ENCODE assay signal across 12 cellular contexts in genomic region chr11:60866911-60867870, GRCh38. TPM values are rescaled to one million over a fixed set of nuclear protein-coding genes. Genes with fewer than 3 reads are reported as not detected.
DNase-seq lines count a peak whose midpoint lies in the region; ATAC-seq and TF ChIP-seq lines count a peak whose summit lies in the region.
"Had no signal": no experiment of that assay in that cellular context is flagged by ENCODE, and none has a peak within 500 bp of the region (broad histone marks: within the 10 kb centered on the region; RNA-seq: fewer than 3 reads in every experiment).

TSS of gene ZP1 (plus strand) at chr11:60867542. CDS start at chr11:60867562, 20 bp downstream.

- no peaks in the 10 kb centered on the region for H3K36me3 Mint-ChIP-seq in activated CD4-positive, alpha-beta T cell treated with anti-CD3 and anti-CD28 coated beads for 36 hours (ENCODE audit: low read depth)
- H3K36me3 Mint-ChIP-seq: CD8-positive, alpha-beta T cell had no signal

- H3K4me2 ChIP-seq in PC-9, result no peak within 1 kb of the TSS
- no peak within 1 kb of the TSS for H3K4me2 ChIP-seq in mesenchymal stem cell (ENCODE audit: low read length, poor library complexity, severe bottlenecking)

- intact Hi-C loops in PC-9 (cut with micrococcal nuclease; ENCODE audit: unreplicated experiment), result no loop called here
- intact Hi-C loops in activated CD4-positive, alpha-beta T cell treated with anti-CD3 and anti-CD28 coated beads for 36 hours (cut with DNase I, micrococcal nuclease), result no loop called here

- H3K79me2 ChIP-seq in PC-9 (ENCODE audit: low read depth), result no peaks in the 10 kb centered on the region

- no peaks in the 10 kb centered on the region for H4K20me1 ChIP-seq in PC-9 (ENCODE audit: insufficient read depth)

- H2AFZ ChIP-seq in PC-9 (no peak within 1 kb of the TSS), mesenchymal stem cell (ENCODE audit: low read depth, low read length) (no peak within 1 kb of the TSS)

- H3K36me3 ChIP-seq in PC-9 (ENCODE audit: low read depth), result no peaks in the 10 kb centered on the region
- peaks cover 0 to 4% of the 10 kb centered on the region in 2 experiments for H3K36me3 ChIP-seq in mesenchymal stem cell (ENCODE audit: control insufficient read depth in 1 of 2, insufficient read depth in 2 of 2, low read depth in 1 of 2, low read length in 2 of 2)

- CTCF ChIA-PET in PC-9 (lab: Charles Lee), result interaction anchor here (1.8 kb wide), 1 partner anchor 32 kb away, joined by 4 read pairs; no protein-coding TSS in a partner anchor
- CTCF ChIA-PET in activated CD4-positive, alpha-beta T cell treated with anti-CD3 and anti-CD28 coated beads for 36 hours (lab: Charles Lee), result interaction anchor here (0.7 to 1.1 kb wide), 2 partner anchors 20 to 36 kb away, joined by 3 to 4 read pairs; no protein-coding TSS in a partner anchor

- H4K8ac ChIP-seq in mesenchymal stem cell (ENCODE audit: low read length), result peak within 1 kb of the TSS; percentile 70

- no peak within 1 kb of the TSS for H2BK120ac ChIP-seq in mesenchymal stem cell (ENCODE audit: low read depth, low read length)

- no peaks in the 10 kb centered on the region for H3F3A ChIP-seq in PC-9 (ENCODE audit: insufficient read depth, low read depth)

- no peak within 1 kb of the TSS for H3K27ac ChIP-seq in PC-9
- H3K27ac ChIP-seq in mesenchymal stem cell (ENCODE audit: low read length, poor library complexity, severe bottlenecking), result peak within 1 kb of the TSS; percentile 24

- no peak within 1 kb of the TSS for H3K4ac ChIP-seq in mesenchymal stem cell (ENCODE audit: low read depth in 1 of 2, low read length in 2 of 2)

- H3K18ac ChIP-seq in mesenchymal stem cell (ENCODE audit: low read depth in 1 of 2, low read length in 2 of 2), result no peak within 1 kb of the TSS

- no TSS peak for BruUV-seq in PC-9 (replicated peaks; lab: Mats Ljungman, UMichigan)

- H3K9me3 ChIP-seq in PC-9 (ENCODE audit: insufficient read depth, low read depth) (no peaks in the 10 kb centered on the region), mesenchymal stem cell (ENCODE audit: control insufficient read depth, low read length) (no peaks in the 10 kb centered on the region)
- H3K9me3 ChIP-seq: mucosa of descending colon had no signal

- no peak within 1 kb of the TSS for H2BK15ac ChIP-seq in mesenchymal stem cell (ENCODE audit: low read depth, poor library complexity, severe bottlenecking)

- TF ChIP-seq CTCF in PC-9 (conservative IDR thresholded peaks at IDR 0.05), result no peak

- no peaks in the 10 kb centered on the region for H3K79me1 ChIP-seq in mesenchymal stem cell (replicated peaks; ENCODE audit: low read length, poor library complexity, severe bottlenecking)

- no peak for ATAC-seq in activated CD4-positive, alpha-beta T cell treated with anti-CD3 and anti-CD28 coated beads for 36 hours
- ATAC-seq: CD8-positive, alpha-beta T cell; mucosa of descending colon had no signal

- H4K91ac ChIP-seq in mesenchymal stem cell (ENCODE audit: low read length), result no peak within 1 kb of the TSS

- 0 out of 2 replicates have a peak, but pooled peaks cover 11% of the 10 kb centered on the region for H3K4me1 ChIP-seq in PC-9 (replicated peaks; ENCODE audit: insufficient read depth)
- peaks cover 25% of the 10 kb centered on the region for H3K4me1 ChIP-seq in mesenchymal stem cell (ENCODE audit: control insufficient read depth, insufficient read depth, low read depth, low read length)

- H2BK12ac ChIP-seq in mesenchymal stem cell (ENCODE audit: low read length in 2 of 2), result peak within 1 kb of the TSS; percentile 4 to 10

- H3K27me3 ChIP-seq in PC-9 (ENCODE audit: insufficient read depth, low read depth) (peaks cover 5% of the 10 kb centered on the region; the same call in 1 of the 2 replicates), mesenchymal stem cell (ENCODE audit: control insufficient read depth in 1 of 2, insufficient read depth in 1 of 2, low read length in 2 of 2) (peaks cover 0 to 14% of the 10 kb centered on the region in 2 experiments)

- peaks cover 2% of the 10 kb centered on the region for H3K4me1 Mint-ChIP-seq in activated CD4-positive, alpha-beta T cell treated with anti-CD3 and anti-CD28 coated beads for 36 hours

- no peak within 1 kb of the TSS for H3K4me3 Mint-ChIP-seq in activated CD4-positive, alpha-beta T cell treated with anti-CD3 and anti-CD28 coated beads for 36 hours
- H3K4me3 Mint-ChIP-seq: activated naive CD4-positive, alpha-beta T cell treated with anti-CD3 and anti-CD28 coated beads for 36 hours; CD8-positive, alpha-beta T cell; central memory CD8-positive, alpha-beta T cell had no signal

- H3K27me3 Mint-ChIP-seq in activated CD4-positive, alpha-beta T cell treated with anti-CD3 and anti-CD28 coated beads for 36 hours, result no peaks in the 10 kb centered on the region

- no peaks in the 10 kb centered on the region for H3K9me3 Mint-ChIP-seq in activated CD4-positive, alpha-beta T cell treated with anti-CD3 and anti-CD28 coated beads for 36 hours (ENCODE audit: low read depth)
- H3K9me3 Mint-ChIP-seq: activated naive CD4-positive, alpha-beta T cell treated with anti-CD3 and anti-CD28 coated beads for 36 hours; CD8-positive, alpha-beta T cell; central memory CD8-positive, alpha-beta T cell had no signal

- no peaks in the 10 kb centered on the region for H3K9me2 ChIP-seq in PC-9 (ENCODE audit: insufficient read depth)

- H3K14ac ChIP-seq in mesenchymal stem cell (ENCODE audit: low read length in 2 of 2), result peak within 1 kb of the TSS in 1 of 2 experiments; percentile 28

- H3K4me3 ChIP-seq in Jurkat, Clone E6-1 (ENCODE audit: low read length), result no peak within 1 kb of the TSS
- H3K4me3 ChIP-seq in PC-9 (no peak within 1 kb of the TSS), mesenchymal stem cell (ENCODE audit: insufficient read depth in 1 of 2, low read depth in 1 of 2, low read length in 2 of 2) (no peak within 1 kb of the TSS)
- H3K4me3 ChIP-seq: mucosa of descending colon had no signal

- no peak within 1 kb of the TSS for H2BK5ac ChIP-seq in mesenchymal stem cell (ENCODE audit: low read depth, low read length, poor library complexity, severe bottlenecking)

- DNase-seq in DMS153 treated with DMSO at 0.1 percent for 48 hours (lab: John Stamatoyannopoulos, UW; ENCODE audit: unreplicated experiment) (peak; percentile 13), PC-9 (peak; percentile 35 to 65), mesenchymal stem cell (no peak), NOMO-1 (lab: John Stamatoyannopoulos, UW; ENCODE audit: unreplicated experiment in 2 of 2) (no peak), HCEC 1CT (no peak)
- DNase-seq in Jurkat, Clone E6-1 (ENCODE audit: low read depth, low spot score), result peak; percentile 44
- no peak for DNase-seq in activated CD4-positive, alpha-beta T cell treated with anti-CD3 and anti-CD28 coated beads for 36 hours
- DNase-seq: activated CD4-positive, alpha-beta T cell treated with anti-CD3 and anti-CD28 coated beads for 48 hours; activated naive CD4-positive, alpha-beta T cell treated with anti-CD3 and anti-CD28 coated beads for 36 hours; CD8-positive, alpha-beta T cell; mucosa of descending colon had no signal

- H2AK5ac ChIP-seq in mesenchymal stem cell (ENCODE audit: low read length, severe bottlenecking), result peak within 1 kb of the TSS; percentile 80

- 68% methylated on average over 12 of the region's 13 CpGs for WGBS in mesenchymal stem cell

- no peak within 1 kb of the TSS for H3K9ac ChIP-seq in mesenchymal stem cell (ENCODE audit: low read length)

- H3K27ac Mint-ChIP-seq in activated CD4-positive, alpha-beta T cell treated with anti-CD3 and anti-CD28 coated beads for 36 hours, result no peak within 1 kb of the TSS
- H3K27ac Mint-ChIP-seq: activated naive CD4-positive, alpha-beta T cell treated with anti-CD3 and anti-CD28 coated beads for 36 hours; CD8-positive, alpha-beta T cell had no signal

- POLR2A ChIA-PET in PC-9 (lab: Charles Lee; ENCODE audit: unreplicated experiment), result interaction anchor here (0.6 kb wide), 1 partner anchor 45 kb away, joined by 5 read pairs; no protein-coding TSS in a partner anchor
- POLR2A ChIA-PET in activated CD4-positive, alpha-beta T cell treated with anti-CD3 and anti-CD28 coated beads for 36 hours (lab: Charles Lee), result no interaction called here

- H3K23ac ChIP-seq in mesenchymal stem cell (ENCODE audit: low read length in 2 of 2), result no peak within 1 kb of the TSS

RNA-seq across cellular contexts. Expression of gene ZP1, which starts in this region (rescaled TPM):
- not detected for polyA plus RNA-seq in Jurkat, Clone E6-1 (2012; ENCODE audit: insufficient read depth, insufficient read length)
- total RNA-seq in PC-9 (2021), result not detected in 2 replicates
- polyA plus RNA-seq in mesenchymal stem cell (2013, experiment 1 of 2), result 0.44 TPM
- 0.42 TPM for polyA plus RNA-seq in mesenchymal stem cell (2013, experiment 2 of 2)
- total RNA-seq in activated CD4-positive, alpha-beta T cell treated with anti-CD3 and anti-CD28 coated beads for 36 hours, result not detected
- total RNA-seq: activated naive CD4-positive, alpha-beta T cell treated with anti-CD3 and anti-CD28 coated beads for 36 hours; CD8-positive, alpha-beta T cell had no signal

Comparison
In these comparisons a context has a peak if more than half of its experiments do, and no peak if none do; other contexts are left out.
1. Peak in DNase-seq in PC-9; RNA of the gene not detected or under 1 TPM.
2. DNase-seq: peak in DMS153 treated with DMSO at 0.1 percent for 48 hours (single experiment) and Jurkat, Clone E6-1 (single experiment); none in mesenchymal stem cell (single experiment), NOMO-1 (0 of 2), HCEC 1CT (single experiment) and activated CD4-positive, alpha-beta T cell treated with anti-CD3 and anti-CD28 coated beads for 36 hours (single experiment).